ENCODE assay signal across 1 cellular context in the genomic region with DNA sequence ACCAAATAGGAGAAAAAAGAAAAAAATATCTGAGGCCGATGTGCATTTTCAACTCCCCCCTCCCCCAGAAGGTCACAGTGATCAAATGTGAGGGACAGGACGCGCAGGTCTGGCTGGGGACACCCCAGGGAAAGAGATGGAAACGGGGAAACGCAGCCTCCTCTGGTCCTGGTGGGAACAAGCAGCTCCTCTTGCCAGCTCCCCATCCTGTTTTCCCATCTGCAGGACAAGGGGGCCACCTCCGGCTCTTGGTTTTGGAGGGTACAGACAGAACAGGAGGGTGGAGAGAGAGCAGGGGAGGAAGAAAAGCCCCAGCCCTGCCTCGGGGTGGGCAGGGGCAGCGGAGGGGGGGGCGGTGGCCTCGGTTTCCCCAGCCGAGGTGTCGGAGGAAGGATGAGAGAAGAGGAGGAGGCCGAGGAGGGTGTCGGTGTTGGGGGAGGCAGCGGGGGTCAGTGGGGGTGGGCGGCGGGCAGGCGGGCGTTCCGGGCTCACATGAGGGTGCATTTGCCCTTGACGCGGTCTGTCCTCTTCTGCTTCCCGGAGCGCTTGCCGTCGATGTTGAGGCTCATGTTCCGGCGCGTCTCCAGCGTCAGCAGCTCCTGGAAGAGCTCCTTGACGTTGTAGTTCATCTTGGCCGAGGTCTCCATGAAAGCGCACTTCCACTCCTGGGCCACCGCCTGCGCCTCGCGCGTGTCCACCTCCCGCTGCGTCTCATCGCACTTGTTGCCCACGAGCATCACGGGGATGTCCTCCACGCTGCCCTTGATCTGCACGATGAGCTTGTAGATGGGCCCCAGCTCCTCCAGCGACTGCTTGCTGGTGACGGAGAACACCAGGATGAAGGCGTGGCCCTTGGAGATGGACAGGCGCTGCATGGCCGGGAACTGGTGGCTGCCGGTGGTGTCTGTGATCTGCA.
TF ChIP-seq lines count a peak whose summit lies in the region.

No MANE protein-coding gene starts in this region.

TF ChIP-seq in K562, 482 proteins besides CTCF, POLR2A, EP300 and RAD21:
- TF ChIP-seq, protein P1, sequence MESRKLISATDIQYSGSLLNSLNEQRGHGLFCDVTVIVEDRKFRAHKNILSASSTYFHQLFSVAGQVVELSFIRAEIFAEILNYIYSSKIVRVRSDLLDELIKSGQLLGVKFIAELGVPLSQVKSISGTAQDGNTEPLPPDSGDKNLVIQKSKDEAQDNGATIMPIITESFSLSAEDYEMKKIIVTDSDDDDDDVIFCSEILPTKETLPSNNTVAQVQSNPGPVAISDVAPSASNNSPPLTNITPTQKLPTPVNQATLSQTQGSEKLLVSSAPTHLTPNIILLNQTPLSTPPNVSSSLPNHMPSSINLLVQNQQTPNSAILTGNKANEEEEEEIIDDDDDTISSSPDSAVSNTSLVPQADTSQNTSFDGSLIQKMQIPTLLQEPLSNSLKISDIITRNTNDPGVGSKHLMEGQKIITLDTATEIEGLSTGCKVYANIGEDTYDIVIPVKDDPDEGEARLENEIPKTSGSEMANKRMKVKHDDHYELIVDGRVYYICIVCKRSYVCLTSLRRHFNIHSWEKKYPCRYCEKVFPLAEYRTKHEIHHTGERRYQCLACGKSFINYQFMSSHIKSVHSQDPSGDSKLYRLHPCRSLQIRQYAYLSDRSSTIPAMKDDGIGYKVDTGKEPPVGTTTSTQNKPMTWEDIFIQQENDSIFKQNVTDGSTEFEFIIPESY (CRISPR knock-in tag; IDR thresholded peaks at IDR 0.05): peak; percentile 74; the same call in 1 of the 2 replicates
- TF ChIP-seq RHOXF2B (CRISPR knock-in tag; conservative IDR thresholded peaks at IDR 0.05): no peak
- no peak for TF ChIP-seq CTBP1 (IDR thresholded peaks at IDR 0.05; ENCODE audit: borderline replicate concordance)
